11 cellular contexts compared by ENCODE assay signal in the genomic region with DNA sequence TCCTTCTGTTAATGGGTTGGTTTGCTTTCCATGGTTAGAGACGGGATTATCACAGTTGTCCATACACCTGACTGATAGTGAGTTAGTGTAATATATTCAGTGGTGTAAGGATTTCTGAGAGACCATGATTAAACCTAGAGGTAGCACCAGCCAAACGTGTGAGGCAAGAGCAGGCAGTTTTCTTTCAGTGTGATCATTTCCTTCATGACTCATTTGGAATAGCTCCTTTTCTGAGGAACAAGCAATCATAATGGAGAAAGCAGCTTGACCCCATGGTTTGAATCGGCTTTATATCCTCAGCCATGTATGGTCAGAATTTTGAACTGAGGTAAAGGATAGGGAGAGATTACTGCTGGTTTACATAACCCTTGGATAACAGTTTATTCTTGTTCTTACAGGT. TPM values are rescaled to one million over a fixed set of nuclear protein-coding genes. Genes with fewer than 3 reads are reported as not detected.
DNase-seq lines count a peak whose midpoint lies in the region; ATAC-seq and TF ChIP-seq lines count a peak whose summit lies in the region.
"Had no signal": no experiment of that assay in that cellular context is flagged by ENCODE, and none has a peak within 500 bp of the region (broad histone marks: within the 10 kb centered on the region; RNA-seq: fewer than 3 reads in every experiment).

No MANE protein-coding gene starts in this region.

- intact Hi-C loops in heart right ventricle (cut with DNase I) (loop anchor here in 6 of 10 donors (5.0 to 10.0 kb wide), 5 partner anchors 154 to 377 kb away; a partner anchor contains a TSS), cardiac septum (cut with DNase I) (no loop called here), uterus (cut with DNase I; ENCODE audit: low total_unique reads) (loop anchor here (10.0 kb wide), 1 partner anchor 147 kb away; no protein-coding TSS in a partner anchor)

- peak in 1 of 2 donors; percentile 36 for TF ChIP-seq POLR2A in uterus (IDR thresholded peaks at IDR 0.05)

- TF ChIP-seq CTCF in heart right ventricle (IDR thresholded peaks at IDR 0.05) (no peak), uterus (IDR thresholded peaks at IDR 0.05) (no peak)

- H3K36me3 Mint-ChIP-seq in T-cell: peaks cover 34% of the 10 kb centered on the region

- H3K9me3 ChIP-seq in heart right ventricle (no peaks in the 10 kb centered on the region), uterus (no peaks in the 10 kb centered on the region)
- H3K9me3 ChIP-seq: Caco-2 had no signal

- H3K4me3 Mint-ChIP-seq in T-cell: no peak overlapping the region

- 51 to 62% methylated on average over 3 of the region's 3 CpGs for WGBS in heart right ventricle, 2 donors

- no peak overlapping the region for H3K27ac Mint-ChIP-seq in T-cell

- no peak for DNase-seq in heart right ventricle
- no peak for DNase-seq in cardiac septum (ENCODE audit: low spot score)
- peak; percentile 22 for DNase-seq in amniotic stem cell (lab: John Stamatoyannopoulos, UW)
- peak; percentile 95 for DNase-seq in iris pigment epithelial cell (ENCODE audit: low read depth)
- DNase-seq in uterus: peak in 1 of 2 donors; percentile 30
- no peak for DNase-seq in NCI-H2107 treated with DMSO at 0.1 percent for 48 hours (lab: John Stamatoyannopoulos, UW; ENCODE audit: unreplicated experiment)
- DNase-seq in T-cell: no peak
- DNase-seq: Caco-2; NK-92 treated with Interleukin-12 subunit alpha and Interleukin-12 subunit beta, amount 100 ng/mL, for 24 hours had no signal

- no peaks in the 10 kb centered on the region for H3K27me3 ChIP-seq in heart right ventricle
- no peaks in the 10 kb centered on the region for H3K27me3 ChIP-seq in uterus

- H3K27ac ChIP-seq in heart right ventricle: peak overlapping the region in 8 of 10 donors; percentile 31 to 94 (median 58)
- peak overlapping the region; percentile 57 to 65 for H3K27ac ChIP-seq in uterus
- H3K27ac ChIP-seq: parathyroid adenoma had no signal

- no peaks in the 10 kb centered on the region for H3K27me3 Mint-ChIP-seq in T-cell

- ATAC-seq in heart right ventricle: no peak
- ATAC-seq in T-cell (replicated peaks in 1 of 4): no peak
- no peak for ATAC-seq in GM19023 (IDR thresholded peaks at IDR 0.05; ENCODE audit: unreplicated experiment)

- peaks cover 27 to 35% (median 34%) of the 10 kb centered on the region in 3 donors for H3K4me1 Mint-ChIP-seq in T-cell

- peaks cover 0 to 67% (median 8%) of the 10 kb centered on the region in 9 donors for H3K36me3 ChIP-seq in heart right ventricle
- H3K36me3 ChIP-seq in uterus: no peaks in the 10 kb centered on the region

- CTCF ChIA-PET in T-cell (lab: Charles Lee): no interaction called here

- H3K9me3 Mint-ChIP-seq in T-cell: no peaks in the 10 kb centered on the region

- POLR2A ChIA-PET in T-cell (lab: Charles Lee): no interaction called here

- H3K4me1 ChIP-seq in heart right ventricle: peaks cover 0 to 49% (median 28%) of the 10 kb centered on the region in 9 donors
- H3K4me1 ChIP-seq in uterus: no peaks in the 10 kb centered on the region
- H3K4me1 ChIP-seq: Caco-2 had no signal

- peak overlapping the region in 1 of 10 donors; percentile 82 for H3K4me3 ChIP-seq in heart right ventricle
- H3K4me3 ChIP-seq in uterus: no peak overlapping the region

RNA-seq across cellular contexts. Expression of a gene that starts 2.9 kb away (rescaled TPM):
- 10 to 100 TPM in 2 of 10 donors, 1 to 10 TPM in 8; 4.4 to 11.6 (median 6.6) TPM for total RNA-seq in heart right ventricle
- polyA plus RNA-seq in heart right ventricle: 1 to 10 TPM; 2.0 to 2.3 TPM
- 6.2 TPM for total RNA-seq in cardiac septum
- total RNA-seq in uterus: 10 to 100 TPM in 1 of 4 donors, 1 to 10 TPM in 3; 6.5 to 11.3 (median 8.0) TPM
- total RNA-seq in T-cell: 10 to 100 TPM; 13.7 to 34.5 (median 19.9) TPM

RNA-seq across cellular contexts. Expression of a gene that starts 24.1 kb away (rescaled TPM):
- 10 to 100 TPM; 47.0 to 68.4 (median 53.7) TPM for total RNA-seq in heart right ventricle
- 10 to 100 TPM; 34.5 to 56.7 TPM for polyA plus RNA-seq in heart right ventricle
- 48.6 TPM for total RNA-seq in cardiac septum
- 10 to 100 TPM in 3 of 4 donors, 1 to 10 TPM in 1; 8.2 to 64.6 (median 49.9) TPM for total RNA-seq in uterus
- 10 to 100 TPM; 38.3 to 51.1 (median 42.0) TPM for total RNA-seq in T-cell

RNA-seq across cellular contexts. Expression of a gene that starts 43.6 kb away (rescaled TPM):
- total RNA-seq in heart right ventricle (1 to 10 TPM in 4 of 10 donors, under 1 TPM in 6; 0.36 to 1.3 (median 0.77) TPM), cardiac septum (0.81 TPM), uterus (1 to 10 TPM in 3 of 4 donors, not detected in 1; 4.4 to 8.1 (median 5.2) TPM), T-cell (1 to 10 TPM; 1.2 to 2.1 (median 1.8) TPM)
- polyA plus RNA-seq in heart right ventricle: 1 to 10 TPM; 1.0 to 1.5 TPM

Comparison
In these comparisons a context has a peak if more than half of its experiments do, and no peak if none do; other contexts are left out.
1. DNase-seq: peak in amniotic stem cell (single experiment) and iris pigment epithelial cell (single experiment); none in heart right ventricle (0 of 2), cardiac septum (single experiment), NCI-H2107 treated with DMSO at 0.1 percent for 48 hours (single experiment) and T-cell (0 of 34).